In the genomic region with DNA sequence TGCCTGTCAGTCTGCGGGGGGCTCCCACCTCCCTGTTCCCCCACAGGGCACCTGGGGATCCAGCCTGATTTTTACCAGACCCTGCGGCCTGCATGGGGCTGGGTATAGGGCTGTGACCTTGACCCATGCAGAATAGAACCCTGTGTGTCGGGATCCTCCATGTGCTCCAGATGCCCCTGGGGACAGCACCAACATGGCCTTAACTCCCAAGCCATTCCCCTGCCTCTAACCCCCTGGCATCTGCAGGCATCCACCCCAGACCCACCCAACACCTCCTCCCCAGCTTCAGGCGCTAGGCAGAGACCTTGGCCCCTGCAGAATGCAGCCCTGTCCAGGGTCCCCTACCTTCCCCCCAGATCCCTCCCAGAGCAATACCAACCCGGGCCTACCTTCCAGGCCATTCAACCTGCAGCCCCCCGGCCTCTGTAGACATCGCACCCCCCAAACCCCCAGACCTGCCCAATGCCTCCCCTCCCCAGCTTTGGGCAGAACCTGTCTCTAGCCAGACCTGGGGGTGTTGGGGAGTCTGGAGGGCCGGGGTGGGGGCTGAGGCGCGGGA, we compare ENCODE assay signal across 2 cellular contexts.
TF ChIP-seq lines count a peak whose summit lies in the region.

No MANE protein-coding gene starts in this region.

TF ChIP-seq in HCT116, 20 proteins besides CTCF, POLR2A, EP300 and RAD21:
- no peak for TF ChIP-seq EGR1 (IDR thresholded peaks at IDR 0.05; ENCODE audit: low read depth)
- no peak for TF ChIP-seq FOSL1 (IDR thresholded peaks at IDR 0.05; ENCODE audit: low read depth)
- TF ChIP-seq SIN3A (IDR thresholded peaks at IDR 0.05; ENCODE audit: low read depth), result no peak

TF ChIP-seq in HepG2, 621 proteins besides CTCF, POLR2A, EP300 and RAD21:
- TF ChIP-seq STAG1 (CRISPR knock-in tag; IDR thresholded peaks at IDR 0.05) (no peak), PCBP1 (IDR thresholded peaks at IDR 0.05; ENCODE audit: borderline replicate concordance, low read depth, low read length) (peak; percentile 26; the same call in 1 of the 2 replicates), NBN (conservative IDR thresholded peaks at IDR 0.05) (no peak), MED13 (CRISPR knock-in tag; IDR thresholded peaks at IDR 0.05) (0 out of 2 replicates have a peak, but pooled peaks have one; percentile 32), NR2F6 (IDR thresholded peaks at IDR 0.05) (no peak), NR2F6 (CRISPR knock-in tag; IDR thresholded peaks at IDR 0.05) (0 out of 2 replicates have a peak, but pooled peaks have one; percentile 2)
- TF ChIP-seq, protein P1, sequence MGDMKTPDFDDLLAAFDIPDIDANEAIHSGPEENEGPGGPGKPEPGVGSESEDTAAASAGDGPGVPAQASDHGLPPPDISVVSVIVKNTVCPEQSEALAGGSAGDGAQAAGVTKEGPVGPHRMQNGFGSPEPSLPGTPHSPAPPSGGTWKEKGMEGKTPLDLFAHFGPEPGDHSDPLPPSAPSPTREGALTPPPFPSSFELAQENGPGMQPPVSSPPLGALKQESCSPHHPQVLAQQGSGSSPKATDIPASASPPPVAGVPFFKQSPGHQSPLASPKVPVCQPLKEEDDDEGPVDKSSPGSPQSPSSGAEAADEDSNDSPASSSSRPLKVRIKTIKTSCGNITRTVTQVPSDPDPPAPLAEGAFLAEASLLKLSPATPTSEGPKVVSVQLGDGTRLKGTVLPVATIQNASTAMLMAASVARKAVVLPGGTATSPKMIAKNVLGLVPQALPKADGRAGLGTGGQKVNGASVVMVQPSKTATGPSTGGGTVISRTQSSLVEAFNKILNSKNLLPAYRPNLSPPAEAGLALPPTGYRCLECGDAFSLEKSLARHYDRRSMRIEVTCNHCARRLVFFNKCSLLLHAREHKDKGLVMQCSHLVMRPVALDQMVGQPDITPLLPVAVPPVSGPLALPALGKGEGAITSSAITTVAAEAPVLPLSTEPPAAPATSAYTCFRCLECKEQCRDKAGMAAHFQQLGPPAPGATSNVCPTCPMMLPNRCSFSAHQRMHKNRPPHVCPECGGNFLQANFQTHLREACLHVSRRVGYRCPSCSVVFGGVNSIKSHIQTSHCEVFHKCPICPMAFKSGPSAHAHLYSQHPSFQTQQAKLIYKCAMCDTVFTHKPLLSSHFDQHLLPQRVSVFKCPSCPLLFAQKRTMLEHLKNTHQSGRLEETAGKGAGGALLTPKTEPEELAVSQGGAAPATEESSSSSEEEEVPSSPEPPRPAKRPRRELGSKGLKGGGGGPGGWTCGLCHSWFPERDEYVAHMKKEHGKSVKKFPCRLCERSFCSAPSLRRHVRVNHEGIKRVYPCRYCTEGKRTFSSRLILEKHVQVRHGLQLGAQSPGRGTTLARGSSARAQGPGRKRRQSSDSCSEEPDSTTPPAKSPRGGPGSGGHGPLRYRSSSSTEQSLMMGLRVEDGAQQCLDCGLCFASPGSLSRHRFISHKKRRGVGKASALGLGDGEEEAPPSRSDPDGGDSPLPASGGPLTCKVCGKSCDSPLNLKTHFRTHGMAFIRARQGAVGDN (CRISPR knock-in tag; IDR thresholded peaks at IDR 0.05), result 0 out of 2 replicates have a peak, but pooled peaks have one; percentile 12
TF ChIP-seq in HepG2: peak in this region for 4.
